8 cellular contexts compared by ENCODE assay signal in genomic region chr14:99035712-99036593, GRCh38.
A peak's percentile ranks its signal among the peaks of the same experiment; 100 is the strongest.
DNase-seq lines count a peak whose midpoint lies in the region; ATAC-seq and TF ChIP-seq lines count a peak whose summit lies in the region.

No MANE protein-coding gene starts in this region.

- H3K36me3 Mint-ChIP-seq in activated naive CD4-positive, alpha-beta T cell treated with anti-CD3 and anti-CD28 coated beads, Interleukin-2, amount 50 U/mL, for 72 hours: no peaks in the 10 kb centered on the region

- intact Hi-C loops in heart left ventricle (cut with DNase I): no loop called here
- intact Hi-C loops in prostate gland (cut with DNase I): no loop called here

- TF ChIP-seq CTCF in heart left ventricle (IDR thresholded peaks at IDR 0.05): no peak
- no peak for TF ChIP-seq CTCF in prostate gland (IDR thresholded peaks at IDR 0.05)

- 29 to 35% (median 32%) methylated on average over 21 to 29 of the region's 29 CpGs for WGBS in heart left ventricle, 4 donors
- WGBS in prostate gland: 24% methylated on average over 20 of the region's 29 CpGs

- no peaks in the 10 kb centered on the region for H3K9me3 ChIP-seq in heart left ventricle
- no peaks in the 10 kb centered on the region for H3K9me3 ChIP-seq in prostate gland

- TF ChIP-seq POLR2A in heart left ventricle (IDR thresholded peaks at IDR 0.05): no peak
- peak; percentile 7 for TF ChIP-seq POLR2A in prostate gland (IDR thresholded peaks at IDR 0.05)

- ATAC-seq in heart left ventricle (peak; percentile 83 to 96 (median 94)), HG03025 (IDR thresholded peaks at IDR 0.05; ENCODE audit: low FRiP score, unreplicated experiment) (no peak)
- no peak for ATAC-seq in activated naive CD4-positive, alpha-beta T cell treated with anti-CD3 and anti-CD28 coated beads, Interleukin-2, amount 50 U/mL, for 72 hours
- no peak for ATAC-seq in stimulated activated naive CD8-positive, alpha-beta T cell treated with anti-CD3 and anti-CD28 coated beads, Interleukin-15, Interleukin-2, amounts not matched to agents 100 U/mL and 50 U/mL, for 24 hours

- H3K27ac Mint-ChIP-seq in activated naive CD4-positive, alpha-beta T cell treated with anti-CD3 and anti-CD28 coated beads, Interleukin-2, amount 50 U/mL, for 72 hours: no peak overlapping the region

- H3K4me1 ChIP-seq in heart left ventricle: peaks cover 0 to 14% (median 6%) of the 10 kb centered on the region in 12 donors
- no peaks in the 10 kb centered on the region for H3K4me1 ChIP-seq in prostate gland (replicated peaks)

- peak overlapping the region in 7 of 12 donors; percentile 7 to 53 (median 32) for H3K4me3 ChIP-seq in heart left ventricle
- H3K4me3 ChIP-seq in prostate gland: no peak overlapping the region

- no peaks in the 10 kb centered on the region for H3K27me3 ChIP-seq in heart left ventricle
- no peaks in the 10 kb centered on the region for H3K27me3 ChIP-seq in prostate gland (replicated peaks; ENCODE audit: insufficient read depth)

- H3K27ac ChIP-seq in heart left ventricle (peak overlapping the region in 7 of 12 donors; percentile 11 to 86 (median 16)), prostate gland (peak overlapping the region; percentile 19 to 54)

- peak; percentile 97 for DNase-seq in Daoy (ENCODE audit: low read depth)
- peak; percentile 53 for DNase-seq in T1000 (lab: John Stamatoyannopoulos, UW)
- peak; percentile 64 to 89 (median 87) for DNase-seq in heart left ventricle
- peak; percentile 74 for DNase-seq in prostate gland (ENCODE audit: low spot score)
- no peak for DNase-seq in activated naive CD4-positive, alpha-beta T cell treated with anti-CD3 and anti-CD28 coated beads, Interleukin-2, amount 50 U/mL, for 72 hours (ENCODE audit: low spot score in 2 of 2)
- no peak for DNase-seq in RKO (ENCODE audit: low spot score)
- no peak for DNase-seq in stimulated activated naive CD8-positive, alpha-beta T cell treated with anti-CD3 and anti-CD28 coated beads, Interleukin-15, Interleukin-2, amounts not matched to agents 100 U/mL and 50 U/mL, for 24 hours

- H3K9me3 Mint-ChIP-seq in activated naive CD4-positive, alpha-beta T cell treated with anti-CD3 and anti-CD28 coated beads, Interleukin-2, amount 50 U/mL, for 72 hours: no peaks in the 10 kb centered on the region

- H3K36me3 ChIP-seq in heart left ventricle (no peaks in the 10 kb centered on the region), prostate gland (no peaks in the 10 kb centered on the region)

Comparison
In these comparisons a context has a peak if more than half of its experiments do, and no peak if none do; other contexts are left out.
1. DNase-seq: peak in Daoy (single experiment), T1000 (single experiment), heart left ventricle (5 of 5) and prostate gland (single experiment); none in activated naive CD4-positive, alpha-beta T cell treated with anti-CD3 and anti-CD28 coated beads, Interleukin-2, amount 50 U/mL, for 72 hours (0 of 2), RKO (single experiment) and stimulated activated naive CD8-positive, alpha-beta T cell treated with anti-CD3 and anti-CD28 coated beads, Interleukin-15, Interleukin-2, amounts not matched to agents 100 U/mL and 50 U/mL, for 24 hours (single experiment).
2. ATAC-seq: peak in heart left ventricle (4 of 4); none in activated naive CD4-positive, alpha-beta T cell treated with anti-CD3 and anti-CD28 coated beads, Interleukin-2, amount 50 U/mL, for 72 hours (0 of 2), HG03025 (single experiment) and stimulated activated naive CD8-positive, alpha-beta T cell treated with anti-CD3 and anti-CD28 coated beads, Interleukin-15, Interleukin-2, amounts not matched to agents 100 U/mL and 50 U/mL, for 24 hours (single experiment).
3. H3K4me3 ChIP-seq: peak in heart left ventricle (7 of 12); none in prostate gland (0 of 2).